In the genomic region with DNA sequence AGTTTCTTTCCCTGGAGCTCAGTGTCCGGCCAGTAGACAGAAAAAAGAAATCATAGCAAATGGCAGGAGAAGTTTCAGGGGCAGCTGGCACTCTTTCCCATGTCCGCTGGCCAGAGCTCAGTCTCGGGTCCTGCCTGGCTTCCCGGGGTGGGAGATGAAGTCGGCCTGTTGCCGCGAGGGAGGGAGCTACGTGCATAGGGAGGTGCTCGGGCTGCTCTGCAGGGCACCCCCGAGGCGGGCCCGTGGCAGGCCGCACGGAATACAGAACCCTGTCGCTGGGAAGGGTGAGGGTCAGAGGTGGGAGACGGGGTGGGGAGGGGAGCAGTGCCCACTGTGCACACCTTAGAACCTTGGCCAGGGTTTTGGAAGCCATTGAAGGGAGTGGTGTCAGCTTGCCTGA, we compare ENCODE assay signal across 23 cellular contexts.
DNase-seq lines count a peak whose midpoint lies in the region; TF ChIP-seq lines count a peak whose summit lies in the region.
"Had no signal": no experiment of that assay in that cellular context is flagged by ENCODE, and none has a peak within 500 bp of the region (broad histone marks: within the 10 kb centered on the region; RNA-seq: fewer than 3 reads in every experiment).

No MANE protein-coding gene starts in this region.

- no peak overlapping the region for H2AFZ ChIP-seq in hepatocyte
- H2AFZ ChIP-seq: GM23248, PC-9 had no signal

- no peak for TF ChIP-seq EP300 in transverse colon (IDR thresholded peaks at IDR 0.05; ENCODE audit: low read depth)

- peak overlapping the region; percentile 22 for H3K27ac ChIP-seq in colonic mucosa
- peak overlapping the region; percentile 78 for H3K27ac ChIP-seq in hepatocyte
- H3K27ac ChIP-seq in rectal smooth muscle tissue (ENCODE audit: low read depth, low read length): peak overlapping the region; percentile 79
- peak overlapping the region; percentile 77 to 85 (median 80) for H3K27ac ChIP-seq in transverse colon
- H3K27ac ChIP-seq: BLaER1, GM23248, HL-60, KMS-11, PC-9, SJSA1 had no signal

- H3K4me3 ChIP-seq in colonic mucosa (no peak overlapping the region), hepatocyte (no peak overlapping the region), rectal smooth muscle tissue (ENCODE audit: low read length) (no peak overlapping the region), transverse colon (no peak overlapping the region)
- H3K4me3 ChIP-seq: BLaER1, GM23248, PC-9, SJSA1 had no signal

- no peak for TF ChIP-seq POLR2A in transverse colon (IDR thresholded peaks at IDR 0.05)

- H3K9me2 ChIP-seq in hepatocyte (replicated peaks; ENCODE audit: insufficient read depth): no peaks in the 10 kb centered on the region

- H3K9ac ChIP-seq in colonic mucosa (ENCODE audit: low read depth in 2 of 2, low read length in 2 of 2) (no peak overlapping the region), rectal smooth muscle tissue (ENCODE audit: low read length) (no peak overlapping the region)
- H3K9ac ChIP-seq: BLaER1, GM23248, KMS-11 had no signal

- in situ Hi-C loops in transverse colon (cut with MboI; ENCODE audit: low pct_ligation_motif_present in 1 of 4, low pct_unique_long_range_greater_than_20kb in 1 of 4, low sequenced_read_pairs in 3 of 4): no loop called here

- no peaks in the 10 kb centered on the region for H4K20me1 ChIP-seq in hepatocyte (ENCODE audit: insufficient read depth, poor library complexity, severe bottlenecking)
- H4K20me1 ChIP-seq: BLaER1 had no signal

- H3K9me3 ChIP-seq in colonic mucosa (no peaks in the 10 kb centered on the region), hepatocyte (ENCODE audit: low read depth) (no peaks in the 10 kb centered on the region), transverse colon (no peaks in the 10 kb centered on the region)
- H3K9me3 ChIP-seq: BLaER1, SJSA1 had no signal

- WGBS in hepatocyte (ENCODE audit: low lambda C conversion rate, missing lambda C conversion rate): 89% methylated on average over 16 of the region's 16 CpGs
- 81% methylated on average over 16 of the region's 16 CpGs; no CpG with 5 or more reads in 1 of the 2 donors for WGBS in transverse colon (ENCODE audit: low coverage in 1 of 2), 2 donors

- TF ChIP-seq CTCF in colonic mucosa (IDR thresholded peaks at IDR 0.05) (no peak), hepatocyte (IDR thresholded peaks at IDR 0.05; ENCODE audit: poor library complexity) (no peak), transverse colon (IDR thresholded peaks at IDR 0.05) (no peak)

- intact Hi-C loops in colonic mucosa (cut with DNase I) (no loop called here), transverse colon (cut with DNase I; ENCODE audit: low total_unique reads) (loop anchor here (5.0 kb wide), 1 partner anchor 35 kb away; no protein-coding TSS in a partner anchor)

- peak overlapping the region; percentile 43 for H3K4me2 ChIP-seq in hepatocyte
- H3K4me2 ChIP-seq: BLaER1, KMS-11, PC-9 had no signal

- DNase-seq in colonic mucosa: no peak
- DNase-seq in hepatocyte (ENCODE audit: low spot score): no peak
- no peak for DNase-seq in transverse colon
- no peak for DNase-seq in ecto neural progenitor cell (ENCODE audit: low spot score)
- no peak for DNase-seq in NK-92 (lab: John Stamatoyannopoulos, UW; ENCODE audit: unreplicated experiment)
- no peak for DNase-seq in NCI-H1092 treated with DMSO at 0.1 percent for 48 hours (lab: John Stamatoyannopoulos, UW)
- DNase-seq: CD4-positive, CD25-positive, alpha-beta regulatory T cell; GM23248; NCI-H1105; NCI-H146; NCI-H2029; NCI-H446; NCI-H524 treated with DMSO at 0.1 percent for 48 hours; NCI-H774; NK-92 treated with Interleukin-12 subunit alpha and Interleukin-12 subunit beta, amount 100 ng/mL, for 24 hours; PC-9; Right ventricle myocardium superior; RPMI8226 had no signal

- H3K27me3 ChIP-seq in colonic mucosa (no peaks in the 10 kb centered on the region), hepatocyte (peaks cover 5% of the 10 kb centered on the region), rectal smooth muscle tissue (ENCODE audit: control insufficient read depth, insufficient read depth, low read length) (no peaks in the 10 kb centered on the region), transverse colon (no peaks in the 10 kb centered on the region)
- H3K27me3 ChIP-seq: BLaER1, SJSA1 had no signal

- H3K36me3 ChIP-seq in colonic mucosa (no peaks in the 10 kb centered on the region), hepatocyte (replicated peaks; ENCODE audit: insufficient read depth, low read depth) (no peaks in the 10 kb centered on the region), rectal smooth muscle tissue (ENCODE audit: control insufficient read depth, insufficient read depth, low read length) (no peaks in the 10 kb centered on the region), transverse colon (no peaks in the 10 kb centered on the region)
- H3K36me3 ChIP-seq: BLaER1, SJSA1 had no signal

- no peaks in the 10 kb centered on the region for H3K79me2 ChIP-seq in hepatocyte

- no peaks in the 10 kb centered on the region for H3K4me1 ChIP-seq in colonic mucosa
- H3K4me1 ChIP-seq in hepatocyte (ENCODE audit: insufficient read depth): peaks cover 25% of the 10 kb centered on the region
- H3K4me1 ChIP-seq in rectal smooth muscle tissue (ENCODE audit: control insufficient read depth, insufficient read depth, low read length): peaks cover 54% of the 10 kb centered on the region
- H3K4me1 ChIP-seq in transverse colon: peaks cover 6 to 43% (median 20%) of the 10 kb centered on the region in 4 donors
- H3K4me1 ChIP-seq: BLaER1 had no signal

Comparison
In these comparisons a context has a peak if more than half of its experiments do, and no peak if none do; other contexts are left out.
1. H3K27ac ChIP-seq: peak in every context shown above with its lines; median percentile 80 in transverse colon; 79 in rectal smooth muscle tissue; 78 in hepatocyte; 22 in colonic mucosa.